20 cellular contexts compared by ENCODE assay signal in the genomic region with DNA sequence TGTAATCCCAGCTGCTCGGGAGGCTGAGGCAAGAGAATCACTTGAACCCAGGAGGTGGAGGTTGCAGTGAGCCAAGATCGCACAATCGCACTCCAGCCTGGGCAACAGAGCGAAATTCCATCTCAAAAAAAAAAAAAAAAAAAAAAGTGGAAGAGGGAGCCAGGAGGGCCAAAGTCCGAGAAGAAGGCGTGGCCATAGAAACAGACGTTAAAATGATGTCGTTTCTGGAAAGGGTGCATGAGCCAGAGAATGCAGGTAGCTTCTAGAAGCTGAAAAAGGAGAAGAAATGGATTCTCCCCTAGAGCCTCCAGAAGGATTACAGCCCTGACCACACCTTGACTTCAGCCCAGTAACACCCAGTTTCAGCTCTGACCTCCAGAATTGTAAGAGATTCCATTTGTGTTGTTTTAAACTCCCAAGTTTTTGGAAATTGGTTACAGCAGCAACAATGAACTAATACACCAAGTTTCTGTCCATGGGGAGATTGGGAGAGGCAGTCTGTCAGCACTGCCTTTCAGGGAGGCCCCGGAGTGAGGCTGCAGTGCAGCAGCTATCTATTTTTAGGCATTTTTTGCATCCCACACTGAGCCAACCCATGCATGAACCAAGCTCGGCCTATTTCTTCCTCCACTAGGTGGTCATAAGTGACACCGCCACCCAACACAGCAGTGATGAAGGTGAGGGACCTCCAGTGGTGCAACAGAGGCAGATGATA. TPM values are rescaled to one million over a fixed set of nuclear protein-coding genes. Genes with fewer than 3 reads are reported as not detected.
DNase-seq lines count a peak whose midpoint lies in the region; ATAC-seq, FAIRE-seq and TF ChIP-seq lines count a peak whose summit lies in the region.
"Had no signal": no experiment of that assay in that cellular context is flagged by ENCODE, and none has a peak within 500 bp of the region (broad histone marks: within the 10 kb centered on the region; RNA-seq: fewer than 3 reads in every experiment).

No MANE protein-coding gene starts in this region.

- FAIRE-seq in small intestine (lab: Jason Lieb, UNC): no peak
- FAIRE-seq: GM18507, GM19239, H1 had no signal

- POLR2A ChIA-PET in activated B cell treated with CpG ODN at 0.5 μM for 24 hours (lab: Charles Lee): no interaction called here

- H3K36me3 Mint-ChIP-seq in activated B cell treated with CpG ODN at 0.5 μM for 24 hours (ENCODE audit: low read depth): no peaks in the 10 kb centered on the region
- H3K36me3 Mint-ChIP-seq in activated CD8-positive, alpha-beta memory T cell treated with anti-CD3 and anti-CD28 coated beads, Interleukin-2, amount 10 ng/mL, durations not matched to agents 7 days and 5 days: no peaks in the 10 kb centered on the region

- ATAC-seq in activated B cell treated with CpG ODN at 0.5 μM for 24 hours (ENCODE audit: low read depth) (peak; percentile 21), GM21529 (IDR thresholded peaks at IDR 0.05; ENCODE audit: unreplicated experiment) (no peak)
- ATAC-seq in activated CD8-positive, alpha-beta memory T cell treated with anti-CD3 and anti-CD28 coated beads, Interleukin-2, amount 10 ng/mL, durations not matched to agents 7 days and 5 days: no peak

- H3K36me3 ChIP-seq in liver (ENCODE audit: control insufficient read depth in 4 of 4, insufficient read depth in 3 of 4, low read depth in 1 of 4, low read length in 3 of 4): no peaks in the 10 kb centered on the region
- H3K36me3 ChIP-seq in small intestine (ENCODE audit: control insufficient read depth in 2 of 2, insufficient read depth in 2 of 2, low read length in 2 of 2): no peaks in the 10 kb centered on the region
- no peaks in the 10 kb centered on the region for H3K36me3 ChIP-seq in vagina
- H3K36me3 ChIP-seq: MG63 had no signal

- H3K4me1 Mint-ChIP-seq in activated B cell treated with CpG ODN at 0.5 μM for 24 hours: peaks cover 8% of the 10 kb centered on the region
- H3K4me1 Mint-ChIP-seq in activated CD8-positive, alpha-beta memory T cell treated with anti-CD3 and anti-CD28 coated beads, Interleukin-2, amount 10 ng/mL, durations not matched to agents 7 days and 5 days: no peaks in the 10 kb centered on the region

- H3K27me3 Mint-ChIP-seq in activated B cell treated with CpG ODN at 0.5 μM for 24 hours: no peaks in the 10 kb centered on the region
- H3K27me3 Mint-ChIP-seq in activated CD8-positive, alpha-beta memory T cell treated with anti-CD3 and anti-CD28 coated beads, Interleukin-2, amount 10 ng/mL, durations not matched to agents 7 days and 5 days: peaks cover 10% of the 10 kb centered on the region

- no peak overlapping the region for H3K27ac Mint-ChIP-seq in activated B cell treated with CpG ODN at 0.5 μM for 24 hours
- H3K27ac Mint-ChIP-seq in activated CD8-positive, alpha-beta memory T cell treated with anti-CD3 and anti-CD28 coated beads, Interleukin-2, amount 10 ng/mL, durations not matched to agents 7 days and 5 days: no peak overlapping the region
- H3K27ac Mint-ChIP-seq: HFFc6 had no signal

- intact Hi-C loops in activated B cell treated with CpG ODN at 0.5 μM for 24 hours (cut with micrococcal nuclease): no loop called here
- intact Hi-C loops in vagina (cut with DNase I): no loop called here

- H3K27ac ChIP-seq in liver (ENCODE audit: low read depth in 1 of 2, low read length in 2 of 2) (peak overlapping the region; percentile 79 to 80), small intestine (ENCODE audit: low read depth in 1 of 2, low read length in 1 of 2) (peak overlapping the region in 1 of 2 donors; percentile 61), vagina (no peak overlapping the region)
- H3K27ac ChIP-seq: SK-N-MC had no signal

- 42% methylated on average over 11 of the region's 11 CpGs for WGBS in liver
- WGBS in small intestine, 3 donors: 24 to 63% (median 45%) methylated on average over 11 of the region's 11 CpGs

- TF ChIP-seq POLR2A in vagina (IDR thresholded peaks at IDR 0.05): no peak

- no peaks in the 10 kb centered on the region for H3K9me3 Mint-ChIP-seq in activated B cell treated with CpG ODN at 0.5 μM for 24 hours
- H3K9me3 Mint-ChIP-seq in activated CD8-positive, alpha-beta memory T cell treated with anti-CD3 and anti-CD28 coated beads, Interleukin-2, amount 10 ng/mL, durations not matched to agents 7 days and 5 days (ENCODE audit: low read depth): no peaks in the 10 kb centered on the region
- H3K9me3 Mint-ChIP-seq: HFFc6 had no signal

- peak; percentile 2 for TF ChIP-seq CTCF in GM12873 (IDR thresholded peaks at IDR 0.05; ENCODE audit: insufficient read depth, low read depth, low read length, missing control alignments)
- TF ChIP-seq CTCF in activated B cell treated with CpG ODN at 0.5 μM for 24 hours (IDR thresholded peaks at IDR 0.05): no peak
- TF ChIP-seq CTCF in liver (IDR thresholded peaks at IDR 0.05; ENCODE audit: low read depth, low read length, missing input control): no peak
- TF ChIP-seq CTCF in vagina (IDR thresholded peaks at IDR 0.05): no peak

- CTCF ChIA-PET in activated B cell treated with CpG ODN at 0.5 μM for 24 hours (lab: Charles Lee): no interaction called here
- CTCF ChIA-PET in activated CD8-positive, alpha-beta memory T cell treated with anti-CD3 and anti-CD28 coated beads, Interleukin-2, amount 10 ng/mL, durations not matched to agents 7 days and 5 days (lab: Charles Lee): no interaction called here

- TF ChIP-seq RAD21 in liver (IDR thresholded peaks at IDR 0.05): no peak

- H3K4me3 Mint-ChIP-seq in activated B cell treated with CpG ODN at 0.5 μM for 24 hours: no peak overlapping the region
- no peak overlapping the region for H3K4me3 Mint-ChIP-seq in activated CD8-positive, alpha-beta memory T cell treated with anti-CD3 and anti-CD28 coated beads, Interleukin-2, amount 10 ng/mL, durations not matched to agents 7 days and 5 days
- H3K4me3 Mint-ChIP-seq: HFFc6 had no signal

- H3K4me3 ChIP-seq in liver (ENCODE audit: low read depth in 1 of 3, low read length in 3 of 3) (no peak overlapping the region), small intestine (ENCODE audit: low read depth in 1 of 2, low read length in 2 of 2) (no peak overlapping the region), vagina (no peak overlapping the region)
- H3K4me3 ChIP-seq: MG63, SK-N-MC had no signal

- H3K9me3 ChIP-seq in liver (ENCODE audit: control insufficient read depth in 4 of 4, low read length in 3 of 4) (no peaks in the 10 kb centered on the region), small intestine (ENCODE audit: control insufficient read depth, low read depth) (no peaks in the 10 kb centered on the region), vagina (no peaks in the 10 kb centered on the region)
- H3K9me3 ChIP-seq: MG63 had no signal

- no peak overlapping the region for H3K9ac ChIP-seq in liver (ENCODE audit: low read depth in 1 of 2, low read length in 2 of 2)

- DNase-seq in activated B cell treated with CpG ODN at 0.5 μM for 24 hours (no peak), small intestine (peak; percentile 71), vagina (ENCODE audit: extremely low spot score in 2 of 2) (no peak), NCI-H1417 (lab: John Stamatoyannopoulos, UW) (no peak)
- no peak for DNase-seq in activated CD8-positive, alpha-beta memory T cell treated with anti-CD3 and anti-CD28 coated beads, Interleukin-2, amount 10 ng/mL, durations not matched to agents 7 days and 5 days
- DNase-seq: DMS 273 treated with DMSO at 0.1 percent for 48 hours, HFFc6, KG1, MG63, NCI-H1092 treated with DMSO at 0.1 percent for 48 hours, NCI-H1694 treated with DMSO at 0.1 percent for 48 hours, NCI-H446 treated with DMSO at 0.1 percent for 48 hours, NCI-H748 treated with DMSO at 0.1 percent for 48 hours had no signal

- H3K27me3 ChIP-seq in liver (ENCODE audit: control insufficient read depth in 4 of 4, insufficient read depth in 4 of 4, low read length in 3 of 4): no peaks in the 10 kb centered on the region
- H3K27me3 ChIP-seq in small intestine (ENCODE audit: control insufficient read depth in 2 of 2, insufficient read depth in 2 of 2, low read length in 2 of 2): no peaks in the 10 kb centered on the region
- H3K27me3 ChIP-seq in vagina: no peaks in the 10 kb centered on the region
- H3K27me3 ChIP-seq: MG63 had no signal

- H3K4me1 ChIP-seq in liver (ENCODE audit: control insufficient read depth in 4 of 4, insufficient read depth in 4 of 4, low read length in 3 of 4): peaks cover 1 to 23% (median 17%) of the 10 kb centered on the region in 4 donors
- H3K4me1 ChIP-seq in small intestine (ENCODE audit: control insufficient read depth in 2 of 2, insufficient read depth in 1 of 2, low read depth in 1 of 2, low read length in 1 of 2): peaks cover 0 to 2% of the 10 kb centered on the region in 2 donors
- no peaks in the 10 kb centered on the region for H3K4me1 ChIP-seq in vagina

TF ChIP-seq in liver, 16 proteins besides CTCF, POLR2A, EP300 and RAD21:
- TF ChIP-seq YY1 (IDR thresholded peaks at IDR 0.05) (peak; percentile 69), HNF4A (conservative IDR thresholded peaks at IDR 0.05) (peak; percentile 78 to 80), JUND (IDR thresholded peaks at IDR 0.05) (peak in 1 of 2 donors; percentile 30), RXRA (IDR thresholded peaks at IDR 0.05) (peak in 1 of 2 donors; percentile 20), SP1 (IDR thresholded peaks at IDR 0.05) (peak; percentile 62), NR2F2 (IDR thresholded peaks at IDR 0.05) (no peak), FOXA2 (IDR thresholded peaks at IDR 0.05) (no peak), HNF4G (IDR thresholded peaks at IDR 0.05) (peak; percentile 71)

RNA-seq across cellular contexts. Expression of gene TRAF3IP1, which starts 14.2 kb away (rescaled TPM):
- total RNA-seq in activated B cell treated with CpG ODN at 0.5 μM for 24 hours (9.5 and 9.9 TPM in 2 replicates), liver (1 to 10 TPM; 4.7 to 9.1 TPM), vagina (10.3 TPM)
- polyA plus RNA-seq in liver (1 to 10 TPM; 4.0 to 4.4 TPM), small intestine (1 to 10 TPM; 5.1 to 7.8 (median 7.1) TPM)
- total RNA-seq in activated CD8-positive, alpha-beta memory T cell treated with anti-CD3 and anti-CD28 coated beads, Interleukin-2, amount 10 ng/mL, durations not matched to agents 7 days and 5 days: 1 to 10 TPM; 6.8 to 8.8 TPM

RNA-seq across cellular contexts. Expression of gene PER2, which starts 17.7 kb away (rescaled TPM):
- 15.8 and 16.6 TPM in 2 replicates for total RNA-seq in activated B cell treated with CpG ODN at 0.5 μM for 24 hours
- 10 to 100 TPM in 1 of 2 donors, 1 to 10 TPM in 1; 4.0 to 12.5 TPM for total RNA-seq in liver
- 1 to 10 TPM; 1.1 to 4.2 TPM for polyA plus RNA-seq in liver
- 1 to 10 TPM; 2.2 to 5.6 (median 2.7) TPM for polyA plus RNA-seq in small intestine
- 21.1 TPM for total RNA-seq in vagina
- 10 to 100 TPM in 1 of 2 experiments, 1 to 10 TPM in 1; 9.1 to 11.5 TPM for total RNA-seq in activated CD8-positive, alpha-beta memory T cell treated with anti-CD3 and anti-CD28 coated beads, Interleukin-2, amount 10 ng/mL, durations not matched to agents 7 days and 5 days
